ENCODE assay signal across 8 cellular contexts in the genomic region with DNA sequence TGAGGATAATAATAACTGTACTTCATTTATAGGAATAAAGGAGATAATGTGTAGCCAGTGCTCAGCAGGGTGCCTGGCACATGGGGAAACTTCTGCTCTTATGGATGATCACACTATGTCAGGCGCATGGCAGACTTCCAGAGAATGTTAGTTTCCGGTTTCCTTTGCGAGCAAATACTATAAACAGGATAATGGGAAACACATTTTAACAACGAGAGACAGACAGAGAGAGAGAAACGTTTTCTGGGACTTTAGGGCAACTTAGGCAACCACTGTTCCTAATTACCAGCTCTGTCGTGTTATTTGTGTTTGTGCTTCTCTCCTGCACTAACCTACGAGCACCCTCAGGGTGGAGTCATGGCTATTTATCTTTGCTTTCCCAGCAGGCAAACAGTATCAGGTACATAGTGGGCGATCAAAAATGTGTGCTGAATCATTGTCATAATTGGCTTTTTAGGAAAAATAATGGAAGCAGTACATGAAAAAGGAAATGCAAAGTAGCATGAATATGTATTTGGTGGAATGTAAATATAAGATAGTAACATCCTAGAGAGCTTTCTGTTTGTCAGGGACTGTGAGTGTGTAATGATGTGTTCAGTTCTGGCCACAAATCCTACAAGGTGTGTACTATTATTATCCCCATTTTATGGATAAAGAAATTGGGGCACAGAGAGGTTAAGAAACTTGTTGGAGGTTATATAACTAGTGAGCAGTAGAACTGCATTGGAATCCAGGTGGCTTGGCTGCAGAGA. TPM values are rescaled to one million over a fixed set of nuclear protein-coding genes. Genes with fewer than 3 reads are reported as not detected.
DNase-seq lines count a peak whose midpoint lies in the region; ATAC-seq and TF ChIP-seq lines count a peak whose summit lies in the region.

No MANE protein-coding gene starts in this region.

- no peaks in the 10 kb centered on the region for H3K4me1 ChIP-seq in mesendoderm (ENCODE audit: control insufficient read depth, low read depth, low read length)

- no peak overlapping the region for H2BK15ac ChIP-seq in mesendoderm (replicated peaks; ENCODE audit: low read depth)

- H3K27ac ChIP-seq in mesendoderm (ENCODE audit: low read depth, low read length): no peak overlapping the region

- H3K79me2 ChIP-seq in mesendoderm (ENCODE audit: control insufficient read depth, insufficient read depth, low read length): no peaks in the 10 kb centered on the region

- H3K23ac ChIP-seq in mesendoderm (ENCODE audit: low read length): no peak overlapping the region

- no peak for TF ChIP-seq POLR2A in lower leg skin (IDR thresholded peaks at IDR 0.05)

- no peaks in the 10 kb centered on the region for H3K27me3 ChIP-seq in mesendoderm (ENCODE audit: insufficient read depth, low read length, poor library complexity)

- peaks cover 5% of the 10 kb centered on the region for H3K27me3 Mint-ChIP-seq in activated CD4-positive, alpha-beta T cell treated with anti-CD3 and anti-CD28 coated beads for 36 hours

- H3K4ac ChIP-seq in mesendoderm (ENCODE audit: low read depth, low read length): no peak overlapping the region

- no peak for ATAC-seq in activated CD4-positive, alpha-beta T cell treated with anti-CD3 and anti-CD28 coated beads for 36 hours
- ATAC-seq in HG03432 (IDR thresholded peaks at IDR 0.05; ENCODE audit: unreplicated experiment) (no peak), HG03354 (IDR thresholded peaks at IDR 0.05; ENCODE audit: poor library complexity, severe bottlenecking, unreplicated experiment) (no peak)

- no peak overlapping the region for H2AK5ac ChIP-seq in mesendoderm (ENCODE audit: low read length)

- no peak overlapping the region for H4K8ac ChIP-seq in mesendoderm (ENCODE audit: low read depth, low read length)

- WGBS in lower leg skin, 2 donors: 36 to 39% methylated on average over 8 of the region's 8 CpGs
- WGBS in mesendoderm (ENCODE audit: extremely low coverage, insufficient coverage, low lambda C conversion rate): no CpG with 5 or more reads among the region's 8 CpGs

- no peak overlapping the region for H3K56ac ChIP-seq in mesendoderm (ENCODE audit: low read length)

- H3K4me3 Mint-ChIP-seq in activated CD4-positive, alpha-beta T cell treated with anti-CD3 and anti-CD28 coated beads for 36 hours: no peak overlapping the region

- no peaks in the 10 kb centered on the region for H3K36me3 ChIP-seq in mesendoderm (ENCODE audit: control insufficient read depth, insufficient read depth, low read length)

- H3K27ac Mint-ChIP-seq in activated CD4-positive, alpha-beta T cell treated with anti-CD3 and anti-CD28 coated beads for 36 hours: no peak overlapping the region

- no peaks in the 10 kb centered on the region for H3K4me1 Mint-ChIP-seq in activated CD4-positive, alpha-beta T cell treated with anti-CD3 and anti-CD28 coated beads for 36 hours

- no peaks in the 10 kb centered on the region for H3K36me3 Mint-ChIP-seq in activated CD4-positive, alpha-beta T cell treated with anti-CD3 and anti-CD28 coated beads for 36 hours (ENCODE audit: low read depth)

- H3K4me3 ChIP-seq in lower leg skin (ENCODE audit: low read depth, poor library complexity, severe bottlenecking): no peak overlapping the region
- no peak overlapping the region for H3K4me3 ChIP-seq in mesendoderm (ENCODE audit: low read length)

- no peak for TF ChIP-seq CTCF in lower leg skin (IDR thresholded peaks at IDR 0.05)

- H3K9me3 Mint-ChIP-seq in activated CD4-positive, alpha-beta T cell treated with anti-CD3 and anti-CD28 coated beads for 36 hours (ENCODE audit: low read depth): no peaks in the 10 kb centered on the region

- no peak overlapping the region for H2BK5ac ChIP-seq in mesendoderm (ENCODE audit: low read length)

- DNase-seq in COR-L47 (lab: John Stamatoyannopoulos, UW) (peak; percentile 87), NCI-H146 (lab: John Stamatoyannopoulos, UW) (peak; percentile 60), astrocyte of the hippocampus (ENCODE audit: low read depth, low spot score) (peak; percentile 44), lower leg skin (ENCODE audit: low spot score in 2 of 2) (peak; percentile 60 to 87), mesendoderm (no peak)
- no peak for DNase-seq in activated CD4-positive, alpha-beta T cell treated with anti-CD3 and anti-CD28 coated beads for 36 hours

- no peaks in the 10 kb centered on the region for H3K79me1 ChIP-seq in mesendoderm (ENCODE audit: low read length)

- CTCF ChIA-PET in activated CD4-positive, alpha-beta T cell treated with anti-CD3 and anti-CD28 coated beads for 36 hours (lab: Charles Lee): no interaction called here

- H3K18ac ChIP-seq in mesendoderm (ENCODE audit: low read length): no peak overlapping the region

- intact Hi-C loops in lower leg skin (cut with DNase I; ENCODE audit: low total_unique reads): no loop called here
- intact Hi-C loops in activated CD4-positive, alpha-beta T cell treated with anti-CD3 and anti-CD28 coated beads for 36 hours (cut with DNase I, micrococcal nuclease): no loop called here

- POLR2A ChIA-PET in activated CD4-positive, alpha-beta T cell treated with anti-CD3 and anti-CD28 coated beads for 36 hours (lab: Charles Lee): no interaction called here

- no peak overlapping the region for H4K5ac ChIP-seq in mesendoderm (ENCODE audit: low read length)

- no peak overlapping the region for H3K9ac ChIP-seq in mesendoderm (ENCODE audit: low read length)

- H3K4me2 ChIP-seq in mesendoderm (ENCODE audit: low read length): no peak overlapping the region

- no peak overlapping the region for H2BK120ac ChIP-seq in mesendoderm (ENCODE audit: low read depth, low read length)

RNA-seq across cellular contexts. Expression of gene IGFBP2, which starts 36.8 kb away (rescaled TPM):
- 10 to 100 TPM in 3 of 4 donors, 1 to 10 TPM in 1; 8.7 to 69.5 (median 28.2) TPM for total RNA-seq in lower leg skin
- 10 to 100 TPM in 1 of 2 experiments, 1 to 10 TPM in 1; 9.8 to 11.5 TPM for total RNA-seq in activated CD4-positive, alpha-beta T cell treated with anti-CD3 and anti-CD28 coated beads for 36 hours
- polyA plus RNA-seq in mesendoderm (2013, experiment 1 of 2): 158 TPM
- 159 TPM for polyA plus RNA-seq in mesendoderm (2013, experiment 2 of 2)

Comparison
In these comparisons a context has a peak if more than half of its experiments do, and no peak if none do; other contexts are left out.
1. DNase-seq: peak in COR-L47 (single experiment), NCI-H146 (single experiment), astrocyte of the hippocampus (single experiment) and lower leg skin (2 of 2); none in activated CD4-positive, alpha-beta T cell treated with anti-CD3 and anti-CD28 coated beads for 36 hours (single experiment) and mesendoderm (single experiment).